1 cellular context compared by ENCODE assay signal in genomic region chr17:3335876-3336275, GRCh38.
TF ChIP-seq lines count a peak whose summit lies in the region.

No MANE protein-coding gene starts in this region.

TF ChIP-seq in liver, 16 proteins besides CTCF, POLR2A, EP300 and RAD21 (continued from another document):
- no peak for TF ChIP-seq MAX (IDR thresholded peaks at IDR 0.05)
